In the genomic region with DNA sequence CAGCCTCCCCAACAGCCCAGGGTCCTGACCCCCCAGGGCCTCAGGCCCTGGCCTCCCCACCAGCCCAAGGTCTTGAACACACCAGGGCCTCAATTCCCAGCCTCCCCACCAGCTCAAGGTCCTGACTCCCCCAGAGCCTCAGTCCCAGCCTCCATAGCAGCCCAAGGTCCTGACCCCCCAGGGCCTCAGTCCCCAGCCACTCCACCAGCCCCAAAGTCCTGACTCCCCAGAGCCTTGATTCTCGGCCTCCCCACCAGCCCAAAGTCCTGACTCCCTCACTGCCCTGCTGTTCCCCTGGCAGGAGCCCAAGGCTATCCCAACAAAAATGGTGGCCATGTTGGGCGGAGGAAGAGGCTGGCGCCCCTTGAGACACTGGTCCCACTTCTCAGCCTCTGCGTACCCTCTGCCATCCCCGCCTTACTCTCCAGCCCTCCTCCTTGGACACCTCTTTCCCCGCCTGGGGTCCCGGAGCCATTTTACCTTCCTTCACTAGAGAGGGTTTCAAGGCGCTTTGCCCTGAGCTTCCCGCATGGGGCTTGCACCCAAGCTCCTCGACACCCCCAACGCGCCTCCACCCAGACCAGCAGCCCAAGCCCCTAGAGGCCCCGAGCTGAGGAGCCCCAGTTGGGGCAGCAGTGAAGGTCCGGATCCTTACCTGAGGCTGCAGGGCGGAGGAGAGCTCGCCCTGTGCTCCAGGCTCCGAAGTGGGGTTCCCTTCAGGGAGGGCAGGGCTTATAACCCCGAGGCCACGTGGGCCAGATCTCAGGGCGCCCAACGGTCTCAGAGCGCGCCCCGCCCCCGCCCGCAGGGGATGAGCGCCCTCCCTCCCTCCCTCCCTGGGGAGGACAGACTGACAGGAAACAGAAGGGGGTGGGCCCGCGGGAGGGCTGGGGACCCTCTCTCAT, we compare ENCODE assay signal across 9 cellular contexts. TPM values are rescaled to one million over a fixed set of nuclear protein-coding genes. Genes with fewer than 3 reads are reported as not detected.
DNase-seq lines count a peak whose midpoint lies in the region; ATAC-seq and TF ChIP-seq lines count a peak whose summit lies in the region.
"Had no signal": no experiment of that assay in that cellular context is flagged by ENCODE, and none has a peak within 500 bp of the region (broad histone marks: within the 10 kb centered on the region; RNA-seq: fewer than 3 reads in every experiment).

No MANE protein-coding gene starts in this region.

- TF ChIP-seq CTCF in HFFc6 (IDR thresholded peaks at IDR 0.05) (no peak), stomach (IDR thresholded peaks at IDR 0.05) (no peak)

- intact Hi-C loops in naive thymus-derived CD4-positive, alpha-beta T cell (cut with micrococcal nuclease), result loop anchor here (2.0 to 10.0 kb wide), 5 partner anchors 325 to 1510 kb away; partner anchors contain the start of genes CLTC (in 2 of the 2), PRR11 (in 1 of the 2), SKA2 (in 1 of the 2) and SRSF1 (in 1 of the 2)
- intact Hi-C loops in stomach (cut with DNase I; ENCODE audit: low total_unique reads), result no loop called here

- H3K9me3 ChIP-seq in T-helper 17 cell (ENCODE audit: control insufficient read depth, low read length, poor library complexity, severe bottlenecking), result no peaks in the 10 kb centered on the region
- H3K9me3 ChIP-seq in naive thymus-derived CD4-positive, alpha-beta T cell (ENCODE audit: control insufficient read depth in 2 of 3, low read length in 3 of 3), result no peaks in the 10 kb centered on the region
- H3K9me3 ChIP-seq in stomach, result no peaks in the 10 kb centered on the region

- peaks cover 30 to 35% of the 10 kb centered on the region in 2 donors for H3K4me1 ChIP-seq in naive thymus-derived CD4-positive, alpha-beta T cell (ENCODE audit: control insufficient read depth in 2 of 2, insufficient read depth in 2 of 2, low read length in 2 of 2)
- H3K4me1 ChIP-seq in stomach, result peaks cover 10 to 55% (median 17%) of the 10 kb centered on the region in 4 donors

- WGBS in stomach, 5 donors, result 71 to 75% (median 73%) methylated on average over 14 to 29 of the region's 29 CpGs

- DNase-seq in HFFc6 (no peak), T-helper 17 cell (peak; percentile 71 to 80 (median 77)), stomach (peak; percentile 74), NCI-H446 (lab: John Stamatoyannopoulos, UW) (no peak), NCI-H146 (lab: John Stamatoyannopoulos, UW) (no peak)
- peak; percentile 93 for DNase-seq in activated naive CD8-positive, alpha-beta T cell treated with anti-CD3 and anti-CD28 coated beads, Interleukin-2, amount 50 U/mL, for 24 hours
- DNase-seq in naive thymus-derived CD4-positive, alpha-beta T cell, result peak; percentile 69 to 95 (median 81)

- peak overlapping the region; percentile 98 for H3K4me3 ChIP-seq in naive thymus-derived CD4-positive, alpha-beta T cell (ENCODE audit: low read length)
- H3K4me3 ChIP-seq in stomach, result peak overlapping the region; percentile 39 to 57 (median 52)

- H3K4me3 Mint-ChIP-seq in HFFc6 (no peak overlapping the region), T-helper 17 cell (peak overlapping the region; percentile 100)
- H3K4me3 Mint-ChIP-seq in activated naive CD8-positive, alpha-beta T cell treated with anti-CD3 and anti-CD28 coated beads, Interleukin-2, amount 50 U/mL, for 24 hours, result peak overlapping the region; percentile 99
- peak overlapping the region; percentile 86 to 100 (median 97) for H3K4me3 Mint-ChIP-seq in naive thymus-derived CD4-positive, alpha-beta T cell

- TF ChIP-seq POLR2A in stomach (IDR thresholded peaks at IDR 0.05), result peak in 1 of 4 donors; percentile 53

- CTCF ChIA-PET in naive thymus-derived CD4-positive, alpha-beta T cell (lab: Charles Lee), result interaction anchor here (0.5 to 4.8 kb wide), 5 partner anchors 8 to 20 kb away, joined by 3 to 59 read pairs (median 15); no protein-coding TSS in a partner anchor

- H3K27ac ChIP-seq in naive thymus-derived CD4-positive, alpha-beta T cell (ENCODE audit: low read depth, low read length), result peak overlapping the region; percentile 98
- peak overlapping the region; percentile 55 to 93 (median 87) for H3K27ac ChIP-seq in stomach

- peaks cover 5% of the 10 kb centered on the region; the same call in 1 of the 2 replicates for H3K27me3 Mint-ChIP-seq in HFFc6 (ENCODE audit: insufficient read depth)
- no peaks in the 10 kb centered on the region for H3K27me3 Mint-ChIP-seq in T-helper 17 cell
- peaks cover 15% of the 10 kb centered on the region for H3K27me3 Mint-ChIP-seq in activated naive CD8-positive, alpha-beta T cell treated with anti-CD3 and anti-CD28 coated beads, Interleukin-2, amount 50 U/mL, for 24 hours
- H3K27me3 Mint-ChIP-seq in naive thymus-derived CD4-positive, alpha-beta T cell, result peaks cover 0 to 19% (median 0%) of the 10 kb centered on the region in 5 donors

- POLR2A ChIA-PET in naive thymus-derived CD4-positive, alpha-beta T cell (lab: Charles Lee), result interaction anchor here (0.7 to 19.0 kb wide), 10 partner anchors 11 to 482 kb away, joined by 3 to 792 read pairs (median 4); partner anchors contain the start of genes MRPS23, RNF43, SUPT4H1 and TSPOAP1

- H3K36me3 Mint-ChIP-seq in HFFc6 (ENCODE audit: low read depth) (no peaks in the 10 kb centered on the region), T-helper 17 cell (ENCODE audit: low read depth) (peaks cover 27% of the 10 kb centered on the region)
- H3K36me3 Mint-ChIP-seq in activated naive CD8-positive, alpha-beta T cell treated with anti-CD3 and anti-CD28 coated beads, Interleukin-2, amount 50 U/mL, for 24 hours (ENCODE audit: low read depth), result peaks cover 44% of the 10 kb centered on the region
- H3K36me3 Mint-ChIP-seq in naive thymus-derived CD4-positive, alpha-beta T cell, result peaks cover 13 to 46% (median 15%) of the 10 kb centered on the region in 5 donors

- H3K4me1 Mint-ChIP-seq in HFFc6 (ENCODE audit: low read depth) (peaks cover 25% of the 10 kb centered on the region), T-helper 17 cell (peaks cover 76% of the 10 kb centered on the region)
- peaks cover 78% of the 10 kb centered on the region for H3K4me1 Mint-ChIP-seq in activated naive CD8-positive, alpha-beta T cell treated with anti-CD3 and anti-CD28 coated beads, Interleukin-2, amount 50 U/mL, for 24 hours
- H3K4me1 Mint-ChIP-seq in naive thymus-derived CD4-positive, alpha-beta T cell, result peaks cover 47 to 68% (median 55%) of the 10 kb centered on the region in 7 donors

- H3K27ac Mint-ChIP-seq in HFFc6, result peak overlapping the region; percentile 58; the same call in 1 of the 2 replicates
- H3K27ac Mint-ChIP-seq in T-helper 17 cell, result peak overlapping the region; percentile 100
- peak overlapping the region; percentile 98 for H3K27ac Mint-ChIP-seq in activated naive CD8-positive, alpha-beta T cell treated with anti-CD3 and anti-CD28 coated beads, Interleukin-2, amount 50 U/mL, for 24 hours
- H3K27ac Mint-ChIP-seq in naive thymus-derived CD4-positive, alpha-beta T cell, result peak overlapping the region; percentile 91 to 100 (median 96)

- H3K27me3 ChIP-seq in naive thymus-derived CD4-positive, alpha-beta T cell (ENCODE audit: control insufficient read depth in 2 of 2, insufficient read depth in 2 of 2, low read length in 2 of 2), result no peaks in the 10 kb centered on the region
- peaks cover 0 to 10% (median 0%) of the 10 kb centered on the region in 3 donors for H3K27me3 ChIP-seq in stomach

- TF ChIP-seq EP300 in stomach (IDR thresholded peaks at IDR 0.05), result no peak

- H3K36me3 ChIP-seq in naive thymus-derived CD4-positive, alpha-beta T cell (ENCODE audit: control insufficient read depth in 2 of 3, insufficient read depth in 3 of 3, low read length in 3 of 3), result peaks cover 12 to 25% (median 17%) of the 10 kb centered on the region in 3 experiments
- no peaks in the 10 kb centered on the region for H3K36me3 ChIP-seq in stomach

- H3K9me3 Mint-ChIP-seq in HFFc6, result no peaks in the 10 kb centered on the region
- H3K9me3 Mint-ChIP-seq in activated naive CD8-positive, alpha-beta T cell treated with anti-CD3 and anti-CD28 coated beads, Interleukin-2, amount 50 U/mL, for 24 hours, result no peaks in the 10 kb centered on the region
- H3K9me3 Mint-ChIP-seq in naive thymus-derived CD4-positive, alpha-beta T cell, result peaks cover 0 to 6% (median 0%) of the 10 kb centered on the region in 11 donors

- peak; percentile 44 for ATAC-seq in T-helper 17 cell
- ATAC-seq in activated naive CD8-positive, alpha-beta T cell treated with anti-CD3 and anti-CD28 coated beads, Interleukin-2, amount 50 U/mL, for 24 hours, result peak; percentile 0
- ATAC-seq in naive thymus-derived CD4-positive, alpha-beta T cell, result peak; percentile 61
- ATAC-seq in GM21786 (IDR thresholded peaks at IDR 0.05; ENCODE audit: unreplicated experiment), result no peak

RNA-seq across cellular contexts. Expression of gene TSPOAP1, which starts 3.5 kb away (rescaled TPM):
- total RNA-seq in HFFc6 (2021; fragmentation: NEBNext Ultra II Directional; extraction: Animal tissue kit (Norgen Biotek cat#: 25700)), result 1 to 10 TPM in 4 of 6 experiments, under 1 TPM in 2; 0.50 to 1.8 (median 1.3) TPM
- 10 to 100 TPM; 30.5 to 32.8 TPM for total RNA-seq in T-helper 17 cell
- 10 to 100 TPM; 11.2 to 62.5 (median 20.5) TPM for total RNA-seq in naive thymus-derived CD4-positive, alpha-beta T cell
- polyA plus RNA-seq in naive thymus-derived CD4-positive, alpha-beta T cell, result 1 to 10 TPM in 1 of 2 donors, under 1 TPM in 1; 0.20 to 1.5 TPM
- total RNA-seq in stomach, result 10 to 100 TPM in 3 of 5 donors, 1 to 10 TPM in 1, not detected in 1; 9.0 to 68.8 (median 16.3) TPM
- polyA plus RNA-seq in stomach, result 10 to 100 TPM in 1 of 3 donors, 1 to 10 TPM in 2; 6.5 to 26.0 (median 8.9) TPM
- total RNA-seq: SK-MEL-5 had no signal

RNA-seq across cellular contexts. Expression of gene SUPT4H1, which starts 19.9 kb away (rescaled TPM):
- 100 to 1,000 TPM in 4 of 6 experiments, 10 to 100 TPM in 2; 95.6 to 110 (median 105) TPM for total RNA-seq in HFFc6 (2021; fragmentation: NEBNext Ultra II Directional; extraction: Animal tissue kit (Norgen Biotek cat#: 25700))
- total RNA-seq in T-helper 17 cell, result 10 to 100 TPM; 41.3 to 50.6 TPM
- 10 to 100 TPM; 36.0 to 75.6 (median 62.3) TPM for total RNA-seq in naive thymus-derived CD4-positive, alpha-beta T cell
- polyA plus RNA-seq in naive thymus-derived CD4-positive, alpha-beta T cell, result 10 to 100 TPM; 69.4 to 91.7 TPM
- 10 to 100 TPM in 3 of 5 donors, 1 to 10 TPM in 2; 6.7 to 51.1 (median 23.3) TPM for total RNA-seq in stomach
- polyA plus RNA-seq in stomach, result 10 to 100 TPM; 68.9 to 80.9 (median 78.2) TPM

RNA-seq across cellular contexts. Expression of gene MPO, which starts 51.3 kb away (rescaled TPM):
- total RNA-seq in HFFc6 (2021; fragmentation: NEBNext Ultra II Directional; extraction: Animal tissue kit (Norgen Biotek cat#: 25700)), result not detected
- total RNA-seq in T-helper 17 cell (under 1 TPM in 1 of 2 donors, not detected in 1; 0.07 TPM), stomach (1 to 10 TPM in 1 of 5 donors, not detected in 4; 7.7 TPM)
- total RNA-seq in naive thymus-derived CD4-positive, alpha-beta T cell, result 1 to 10 TPM in 1 of 5 experiments, under 1 TPM in 1, not detected in 3; 0.32 to 7.3 TPM
- not detected for polyA plus RNA-seq in naive thymus-derived CD4-positive, alpha-beta T cell
- under 1 TPM in 2 of 3 donors, not detected in 1; 0.03 to 0.46 TPM for polyA plus RNA-seq in stomach
- total RNA-seq: SK-MEL-5 had no signal

Comparison
In these comparisons a context has a peak if more than half of its experiments do, and no peak if none do; other contexts are left out.
1. DNase-seq: peak in T-helper 17 cell (3 of 3), activated naive CD8-positive, alpha-beta T cell treated with anti-CD3 and anti-CD28 coated beads, Interleukin-2, amount 50 U/mL, for 24 hours (single experiment), naive thymus-derived CD4-positive, alpha-beta T cell (9 of 9) and stomach (single experiment); none in HFFc6 (single experiment), NCI-H446 (0 of 2) and NCI-H146 (single experiment).
2. Peak in every context shown above with its lines, with median percentiles within 50 percentile points of each other: H3K27ac Mint-ChIP-seq.